ENCODE assay signal across 1 cellular context in the genomic region with DNA sequence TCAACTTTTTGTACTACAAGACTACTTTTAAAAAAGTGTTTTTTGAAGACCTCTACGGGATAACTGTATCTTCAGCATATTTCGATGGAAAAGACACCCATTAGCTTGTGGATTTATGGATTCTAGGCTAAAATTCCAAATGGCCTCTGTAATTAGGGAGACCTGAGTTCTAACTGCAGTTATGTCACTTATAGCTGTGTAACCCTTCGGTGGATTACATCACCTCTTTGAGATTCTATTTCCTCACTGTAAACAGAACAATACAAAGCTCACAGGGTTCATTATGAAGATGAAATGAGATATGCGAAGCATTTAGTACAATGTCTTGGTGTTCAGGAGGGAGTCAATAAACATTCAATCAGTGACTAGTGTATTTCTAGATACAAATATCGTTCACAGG.
TF ChIP-seq lines count a peak whose summit lies in the region.

No MANE protein-coding gene starts in this region.

TF ChIP-seq in HepG2, 621 proteins besides CTCF, POLR2A, EP300 and RAD21 (continued from another document and continues in another):
- TF ChIP-seq, protein P1, sequence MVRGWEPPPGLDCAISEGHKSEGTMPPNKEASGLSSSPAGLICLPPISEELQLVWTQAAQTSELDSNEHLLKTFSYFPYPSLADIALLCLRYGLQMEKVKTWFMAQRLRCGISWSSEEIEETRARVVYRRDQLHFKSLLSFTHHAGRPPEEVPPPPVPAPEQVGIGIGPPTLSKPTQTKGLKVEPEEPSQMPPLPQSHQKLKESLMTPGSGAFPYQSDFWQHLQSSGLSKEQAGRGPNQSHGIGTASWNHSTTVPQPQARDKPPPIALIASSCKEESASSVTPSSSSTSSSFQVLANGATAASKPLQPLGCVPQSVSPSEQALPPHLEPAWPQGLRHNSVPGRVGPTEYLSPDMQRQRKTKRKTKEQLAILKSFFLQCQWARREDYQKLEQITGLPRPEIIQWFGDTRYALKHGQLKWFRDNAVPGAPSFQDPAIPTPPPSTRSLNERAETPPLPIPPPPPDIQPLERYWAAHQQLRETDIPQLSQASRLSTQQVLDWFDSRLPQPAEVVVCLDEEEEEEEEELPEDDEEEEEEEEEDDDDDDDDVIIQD (CRISPR knock-in tag; IDR thresholded peaks at IDR 0.05; ENCODE audit: low read depth), result peak; percentile 37; the same call in 1 of the 2 replicates
- 0 out of 2 replicates have a peak, but pooled peaks have one; percentile 33 for TF ChIP-seq MIXL1 (CRISPR knock-in tag; IDR thresholded peaks at IDR 0.05)
- no peak for TF ChIP-seq TCF7L2 (IDR thresholded peaks at IDR 0.05; ENCODE audit: low read depth, low read length)
- no peak for TF ChIP-seq NBN (conservative IDR thresholded peaks at IDR 0.05)
- TF ChIP-seq ZNF274 (CRISPR knock-in tag; IDR thresholded peaks at IDR 0.05), result no peak
- TF ChIP-seq, protein P2, sequence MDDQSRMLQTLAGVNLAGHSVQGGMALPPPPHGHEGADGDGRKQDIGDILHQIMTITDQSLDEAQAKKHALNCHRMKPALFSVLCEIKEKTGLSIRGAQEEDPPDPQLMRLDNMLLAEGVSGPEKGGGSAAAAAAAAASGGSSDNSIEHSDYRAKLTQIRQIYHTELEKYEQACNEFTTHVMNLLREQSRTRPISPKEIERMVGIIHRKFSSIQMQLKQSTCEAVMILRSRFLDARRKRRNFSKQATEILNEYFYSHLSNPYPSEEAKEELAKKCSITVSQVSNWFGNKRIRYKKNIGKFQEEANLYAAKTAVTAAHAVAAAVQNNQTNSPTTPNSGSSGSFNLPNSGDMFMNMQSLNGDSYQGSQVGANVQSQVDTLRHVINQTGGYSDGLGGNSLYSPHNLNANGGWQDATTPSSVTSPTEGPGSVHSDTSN (CRISPR knock-in tag; IDR thresholded peaks at IDR 0.05; ENCODE audit: borderline replicate concordance), result no peak
- TF ChIP-seq KLF6 (CRISPR knock-in tag; IDR thresholded peaks at IDR 0.05), result peak; percentile 65; the same call in 1 of the 2 replicates
- no peak for TF ChIP-seq NFE2 (CRISPR knock-in tag; IDR thresholded peaks at IDR 0.05)
- TF ChIP-seq, protein P3, sequence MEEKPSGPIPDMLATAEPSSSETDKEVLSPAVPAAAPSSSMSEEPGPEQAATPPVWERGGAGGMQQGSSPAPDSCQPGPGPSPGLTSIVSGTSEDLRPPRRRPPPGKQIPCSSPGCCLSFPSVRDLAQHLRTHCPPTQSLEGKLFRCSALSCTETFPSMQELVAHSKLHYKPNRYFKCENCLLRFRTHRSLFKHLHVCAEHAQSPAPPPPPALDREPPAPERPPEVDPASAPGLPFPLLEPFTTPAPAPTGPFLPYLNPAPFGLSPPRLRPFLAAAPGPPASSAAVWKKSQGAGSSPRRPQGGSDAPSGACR (CRISPR knock-in tag; IDR thresholded peaks at IDR 0.05), result no peak
- TF ChIP-seq DNMT3B (CRISPR knock-in tag; conservative IDR thresholded peaks at IDR 0.05), result 0 out of 2 replicates have a peak, but pooled peaks have one; percentile 43
- TF ChIP-seq PCBP1 (IDR thresholded peaks at IDR 0.05; ENCODE audit: borderline replicate concordance, low read depth, low read length), result no peak
- no peak for TF ChIP-seq ZNF124 (CRISPR knock-in tag; IDR thresholded peaks at IDR 0.05)
- no peak for TF ChIP-seq CC2D1A (CRISPR knock-in tag; IDR thresholded peaks at IDR 0.05)
- TF ChIP-seq, protein P4, sequence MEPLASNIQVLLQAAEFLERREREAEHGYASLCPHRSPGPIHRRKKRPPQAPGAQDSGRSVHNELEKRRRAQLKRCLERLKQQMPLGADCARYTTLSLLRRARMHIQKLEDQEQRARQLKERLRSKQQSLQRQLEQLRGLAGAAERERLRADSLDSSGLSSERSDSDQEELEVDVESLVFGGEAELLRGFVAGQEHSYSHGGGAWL (CRISPR knock-in tag; IDR thresholded peaks at IDR 0.05), result no peak
- TF ChIP-seq CEBPG (CRISPR knock-in tag; IDR thresholded peaks at IDR 0.05), result peak; percentile 93
- no peak for TF ChIP-seq ZNF230 (CRISPR knock-in tag; IDR thresholded peaks at IDR 0.05)
- TF ChIP-seq KDM1A (CRISPR knock-in tag; IDR thresholded peaks at IDR 0.05), result no peak
- peak; percentile 69 for TF ChIP-seq HNF4A (CRISPR knock-in tag; IDR thresholded peaks at IDR 0.05)
- TF ChIP-seq, protein P5, sequence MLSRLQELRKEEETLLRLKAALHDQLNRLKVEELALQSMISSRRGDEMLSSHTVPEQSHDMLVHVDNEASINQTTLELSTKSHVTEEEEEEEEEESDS (CRISPR knock-in tag; IDR thresholded peaks at IDR 0.05; ENCODE audit: borderline replicate concordance), result no peak
- TF ChIP-seq SMAD3 (CRISPR knock-in tag; IDR thresholded peaks at IDR 0.05), result no peak
- no peak for TF ChIP-seq ZNF205 (CRISPR knock-in tag; IDR thresholded peaks at IDR 0.05)
- TF ChIP-seq TSC22D2 (CRISPR knock-in tag; IDR thresholded peaks at IDR 0.05; ENCODE audit: borderline replicate concordance), result no peak
- no peak for TF ChIP-seq TMF1 (CRISPR knock-in tag; IDR thresholded peaks at IDR 0.05; ENCODE audit: low read depth)
- TF ChIP-seq ZNF383 (CRISPR knock-in tag; IDR thresholded peaks at IDR 0.05; ENCODE audit: borderline replicate concordance), result no peak
- no peak for TF ChIP-seq PHF20 (CRISPR knock-in tag; IDR thresholded peaks at IDR 0.05)
- TF ChIP-seq, protein P6, sequence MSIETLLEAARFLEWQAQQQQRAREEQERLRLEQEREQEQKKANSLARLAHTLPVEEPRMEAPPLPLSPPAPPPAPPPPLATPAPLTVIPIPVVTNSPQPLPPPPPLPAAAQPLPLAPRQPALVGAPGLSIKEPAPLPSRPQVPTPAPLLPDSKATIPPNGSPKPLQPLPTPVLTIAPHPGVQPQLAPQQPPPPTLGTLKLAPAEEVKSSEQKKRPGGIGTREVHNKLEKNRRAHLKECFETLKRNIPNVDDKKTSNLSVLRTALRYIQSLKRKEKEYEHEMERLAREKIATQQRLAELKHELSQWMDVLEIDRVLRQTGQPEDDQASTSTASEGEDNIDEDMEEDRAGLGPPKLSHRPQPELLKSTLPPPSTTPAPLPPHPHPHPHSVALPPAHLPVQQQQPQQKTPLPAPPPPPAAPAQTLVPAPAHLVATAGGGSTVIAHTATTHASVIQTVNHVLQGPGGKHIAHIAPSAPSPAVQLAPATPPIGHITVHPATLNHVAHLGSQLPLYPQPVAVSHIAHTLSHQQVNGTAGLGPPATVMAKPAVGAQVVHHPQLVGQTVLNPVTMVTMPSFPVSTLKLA (IDR thresholded peaks at IDR 0.05), result no peak
- TF ChIP-seq FOXP1 (IDR thresholded peaks at IDR 0.05), result 0 out of 2 replicates have a peak, but pooled peaks have one; percentile 52
- peak; percentile 83 for TF ChIP-seq FOXP1 (CRISPR knock-in tag; IDR thresholded peaks at IDR 0.05)
- TF ChIP-seq HDAC6 (IDR thresholded peaks at IDR 0.05; ENCODE audit: low read depth, low read length), result no peak
- no peak for TF ChIP-seq KLF13 (CRISPR knock-in tag; IDR thresholded peaks at IDR 0.05)
- TF ChIP-seq, protein P7, sequence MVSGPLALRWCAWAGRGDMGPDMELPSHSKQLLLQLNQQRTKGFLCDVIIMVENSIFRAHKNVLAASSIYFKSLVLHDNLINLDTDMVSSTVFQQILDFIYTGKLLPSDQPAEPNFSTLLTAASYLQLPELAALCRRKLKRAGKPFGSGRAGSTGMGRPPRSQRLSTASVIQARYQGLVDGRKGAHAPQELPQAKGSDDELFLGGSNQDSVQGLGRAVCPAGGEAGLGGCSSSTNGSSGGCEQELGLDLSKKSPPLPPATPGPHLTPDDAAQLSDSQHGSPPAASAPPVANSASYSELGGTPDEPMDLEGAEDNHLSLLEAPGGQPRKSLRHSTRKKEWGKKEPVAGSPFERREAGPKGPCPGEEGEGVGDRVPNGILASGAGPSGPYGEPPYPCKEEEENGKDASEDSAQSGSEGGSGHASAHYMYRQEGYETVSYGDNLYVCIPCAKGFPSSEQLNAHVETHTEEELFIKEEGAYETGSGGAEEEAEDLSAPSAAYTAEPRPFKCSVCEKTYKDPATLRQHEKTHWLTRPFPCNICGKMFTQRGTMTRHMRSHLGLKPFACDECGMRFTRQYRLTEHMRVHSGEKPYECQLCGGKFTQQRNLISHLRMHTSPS (CRISPR knock-in tag; IDR thresholded peaks at IDR 0.05; ENCODE audit: low read depth), result no peak
- TF ChIP-seq ZNF552 (CRISPR knock-in tag; IDR thresholded peaks at IDR 0.05; ENCODE audit: borderline replicate concordance), result no peak
- TF ChIP-seq, protein P8, sequence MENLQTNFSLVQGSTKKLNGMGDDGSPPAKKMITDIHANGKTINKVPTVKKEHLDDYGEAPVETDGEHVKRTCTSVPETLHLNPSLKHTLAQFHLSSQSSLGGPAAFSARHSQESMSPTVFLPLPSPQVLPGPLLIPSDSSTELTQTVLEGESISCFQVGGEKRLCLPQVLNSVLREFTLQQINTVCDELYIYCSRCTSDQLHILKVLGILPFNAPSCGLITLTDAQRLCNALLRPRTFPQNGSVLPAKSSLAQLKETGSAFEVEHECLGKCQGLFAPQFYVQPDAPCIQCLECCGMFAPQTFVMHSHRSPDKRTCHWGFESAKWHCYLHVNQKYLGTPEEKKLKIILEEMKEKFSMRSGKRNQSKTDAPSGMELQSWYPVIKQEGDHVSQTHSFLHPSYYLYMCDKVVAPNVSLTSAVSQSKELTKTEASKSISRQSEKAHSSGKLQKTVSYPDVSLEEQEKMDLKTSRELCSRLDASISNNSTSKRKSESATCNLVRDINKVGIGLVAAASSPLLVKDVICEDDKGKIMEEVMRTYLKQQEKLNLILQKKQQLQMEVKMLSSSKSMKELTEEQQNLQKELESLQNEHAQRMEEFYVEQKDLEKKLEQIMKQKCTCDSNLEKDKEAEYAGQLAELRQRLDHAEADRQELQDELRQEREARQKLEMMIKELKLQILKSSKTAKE (CRISPR knock-in tag; IDR thresholded peaks at IDR 0.05; ENCODE audit: borderline replicate concordance), result no peak
- TF ChIP-seq MXI1 (IDR thresholded peaks at IDR 0.05; ENCODE audit: borderline replicate concordance, low read depth, low read length), result no peak
- TF ChIP-seq DMAP1 (CRISPR knock-in tag; IDR thresholded peaks at IDR 0.05), result no peak
- no peak for TF ChIP-seq HIVEP1 (CRISPR knock-in tag; IDR thresholded peaks at IDR 0.05)
- TF ChIP-seq, protein P9, sequence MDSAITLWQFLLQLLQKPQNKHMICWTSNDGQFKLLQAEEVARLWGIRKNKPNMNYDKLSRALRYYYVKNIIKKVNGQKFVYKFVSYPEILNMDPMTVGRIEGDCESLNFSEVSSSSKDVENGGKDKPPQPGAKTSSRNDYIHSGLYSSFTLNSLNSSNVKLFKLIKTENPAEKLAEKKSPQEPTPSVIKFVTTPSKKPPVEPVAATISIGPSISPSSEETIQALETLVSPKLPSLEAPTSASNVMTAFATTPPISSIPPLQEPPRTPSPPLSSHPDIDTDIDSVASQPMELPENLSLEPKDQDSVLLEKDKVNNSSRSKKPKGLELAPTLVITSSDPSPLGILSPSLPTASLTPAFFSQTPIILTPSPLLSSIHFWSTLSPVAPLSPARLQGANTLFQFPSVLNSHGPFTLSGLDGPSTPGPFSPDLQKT (CRISPR knock-in tag; IDR thresholded peaks at IDR 0.05; ENCODE audit: borderline replicate concordance), result no peak
- TF ChIP-seq RXRA (CRISPR knock-in tag; IDR thresholded peaks at IDR 0.05), result no peak
- TF ChIP-seq XRCC5 (optimal IDR thresholded peaks at IDR 0.05; ENCODE audit: low read length), result no peak
- TF ChIP-seq, protein P10, sequence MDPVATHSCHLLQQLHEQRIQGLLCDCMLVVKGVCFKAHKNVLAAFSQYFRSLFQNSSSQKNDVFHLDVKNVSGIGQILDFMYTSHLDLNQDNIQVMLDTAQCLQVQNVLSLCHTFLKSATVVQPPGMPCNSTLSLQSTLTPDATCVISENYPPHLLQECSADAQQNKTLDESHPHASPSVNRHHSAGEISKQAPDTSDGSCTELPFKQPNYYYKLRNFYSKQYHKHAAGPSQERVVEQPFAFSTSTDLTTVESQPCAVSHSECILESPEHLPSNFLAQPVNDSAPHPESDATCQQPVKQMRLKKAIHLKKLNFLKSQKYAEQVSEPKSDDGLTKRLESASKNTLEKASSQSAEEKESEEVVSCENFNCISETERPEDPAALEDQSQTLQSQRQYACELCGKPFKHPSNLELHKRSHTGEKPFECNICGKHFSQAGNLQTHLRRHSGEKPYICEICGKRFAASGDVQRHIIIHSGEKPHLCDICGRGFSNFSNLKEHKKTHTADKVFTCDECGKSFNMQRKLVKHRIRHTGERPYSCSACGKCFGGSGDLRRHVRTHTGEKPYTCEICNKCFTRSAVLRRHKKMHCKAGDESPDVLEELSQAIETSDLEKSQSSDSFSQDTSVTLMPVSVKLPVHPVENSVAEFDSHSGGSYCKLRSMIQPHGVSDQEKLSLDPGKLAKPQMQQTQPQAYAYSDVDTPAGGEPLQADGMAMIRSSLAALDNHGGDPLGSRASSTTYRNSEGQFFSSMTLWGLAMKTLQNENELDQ (CRISPR knock-in tag; IDR thresholded peaks at IDR 0.05; ENCODE audit: borderline replicate concordance), result no peak
- TF ChIP-seq ZFX (CRISPR knock-in tag; IDR thresholded peaks at IDR 0.05; ENCODE audit: low read depth), result no peak
- no peak for TF ChIP-seq ZNF530 (CRISPR knock-in tag; IDR thresholded peaks at IDR 0.05; ENCODE audit: low read depth)
- no peak for TF ChIP-seq ZNF317 (CRISPR knock-in tag; IDR thresholded peaks at IDR 0.05)
- TF ChIP-seq, protein P11, sequence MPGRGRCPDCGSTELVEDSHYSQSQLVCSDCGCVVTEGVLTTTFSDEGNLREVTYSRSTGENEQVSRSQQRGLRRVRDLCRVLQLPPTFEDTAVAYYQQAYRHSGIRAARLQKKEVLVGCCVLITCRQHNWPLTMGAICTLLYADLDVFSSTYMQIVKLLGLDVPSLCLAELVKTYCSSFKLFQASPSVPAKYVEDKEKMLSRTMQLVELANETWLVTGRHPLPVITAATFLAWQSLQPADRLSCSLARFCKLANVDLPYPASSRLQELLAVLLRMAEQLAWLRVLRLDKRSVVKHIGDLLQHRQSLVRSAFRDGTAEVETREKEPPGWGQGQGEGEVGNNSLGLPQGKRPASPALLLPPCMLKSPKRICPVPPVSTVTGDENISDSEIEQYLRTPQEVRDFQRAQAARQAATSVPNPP (CRISPR knock-in tag; IDR thresholded peaks at IDR 0.05), result no peak
- no peak for TF ChIP-seq SIX4 (CRISPR knock-in tag; IDR thresholded peaks at IDR 0.05)
- TF ChIP-seq FLYWCH1 (CRISPR knock-in tag; IDR thresholded peaks at IDR 0.05), result no peak
- TF ChIP-seq POLR2G (IDR thresholded peaks at IDR 0.05; ENCODE audit: low read depth, low read length), result no peak
- no peak for TF ChIP-seq ZNF746 (CRISPR knock-in tag; IDR thresholded peaks at IDR 0.05)
- TF ChIP-seq REPIN1 (CRISPR knock-in tag; IDR thresholded peaks at IDR 0.05; ENCODE audit: borderline replicate concordance, low read depth), result no peak
- TF ChIP-seq NFRKB (IDR thresholded peaks at IDR 0.05), result no peak
- no peak for TF ChIP-seq ZNF563 (CRISPR knock-in tag; IDR thresholded peaks at IDR 0.05)
- TF ChIP-seq MEIS1 (CRISPR knock-in tag; IDR thresholded peaks at IDR 0.05; ENCODE audit: borderline replicate concordance), result no peak
- TF ChIP-seq SIN3B (IDR thresholded peaks at IDR 0.05; ENCODE audit: low read length), result no peak
